Comparison of ENCODE assay signal across 2 cellular contexts in the genomic region with DNA sequence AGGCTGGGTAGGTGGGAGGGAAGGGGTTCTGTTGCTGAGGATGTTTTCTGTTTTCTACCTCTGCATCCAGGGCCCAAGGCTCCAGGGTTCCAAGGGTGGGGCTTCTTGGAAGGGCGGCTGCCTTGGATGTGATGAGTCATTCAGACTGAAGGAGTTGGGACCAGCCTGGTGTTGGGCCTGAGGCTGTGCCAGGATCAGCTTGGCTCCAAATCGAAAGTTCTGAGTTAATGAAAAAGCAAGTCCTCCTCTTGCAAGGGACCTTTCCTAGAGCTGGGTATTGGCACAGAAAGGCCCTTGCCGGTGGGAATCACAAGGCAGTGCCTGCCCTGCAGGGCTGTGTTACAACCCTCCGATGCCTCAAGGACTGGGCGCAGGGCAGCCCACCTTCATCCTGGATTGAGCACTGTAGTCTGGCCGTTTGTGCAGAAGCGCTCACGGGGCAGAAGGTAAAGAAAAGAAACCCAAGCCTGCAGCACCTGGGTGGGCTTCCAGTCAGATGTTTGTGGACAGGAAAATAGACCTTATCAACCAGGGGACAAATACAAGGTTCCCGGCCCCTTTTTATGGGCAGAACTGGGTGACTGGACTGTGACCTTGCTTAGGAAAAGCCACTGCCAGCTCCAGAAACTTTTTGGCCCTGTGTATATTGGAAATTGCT.
A peak's percentile ranks its signal among the peaks of the same experiment; 100 is the strongest.
TF ChIP-seq lines count a peak whose summit lies in the region.

No MANE protein-coding gene starts in this region.

TF ChIP-seq in Ishikawa, 13 proteins besides CTCF, POLR2A, EP300 and RAD21 (continued from another document):
- TF ChIP-seq NFIC (IDR thresholded peaks at IDR 0.05) = no peak; the same call in 1 of the 2 replicates
- TF ChIP-seq, protein P1, sequence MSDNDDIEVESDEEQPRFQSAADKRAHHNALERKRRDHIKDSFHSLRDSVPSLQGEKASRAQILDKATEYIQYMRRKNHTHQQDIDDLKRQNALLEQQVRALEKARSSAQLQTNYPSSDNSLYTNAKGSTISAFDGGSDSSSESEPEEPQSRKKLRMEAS (IDR thresholded peaks at IDR 0.05) = 0 out of 2 replicates have a peak, but pooled peaks have one; percentile 34

TF ChIP-seq in WTC11, 78 proteins besides CTCF, POLR2A, EP300 and RAD21 (continued from another document):
- TF ChIP-seq, protein P2, sequence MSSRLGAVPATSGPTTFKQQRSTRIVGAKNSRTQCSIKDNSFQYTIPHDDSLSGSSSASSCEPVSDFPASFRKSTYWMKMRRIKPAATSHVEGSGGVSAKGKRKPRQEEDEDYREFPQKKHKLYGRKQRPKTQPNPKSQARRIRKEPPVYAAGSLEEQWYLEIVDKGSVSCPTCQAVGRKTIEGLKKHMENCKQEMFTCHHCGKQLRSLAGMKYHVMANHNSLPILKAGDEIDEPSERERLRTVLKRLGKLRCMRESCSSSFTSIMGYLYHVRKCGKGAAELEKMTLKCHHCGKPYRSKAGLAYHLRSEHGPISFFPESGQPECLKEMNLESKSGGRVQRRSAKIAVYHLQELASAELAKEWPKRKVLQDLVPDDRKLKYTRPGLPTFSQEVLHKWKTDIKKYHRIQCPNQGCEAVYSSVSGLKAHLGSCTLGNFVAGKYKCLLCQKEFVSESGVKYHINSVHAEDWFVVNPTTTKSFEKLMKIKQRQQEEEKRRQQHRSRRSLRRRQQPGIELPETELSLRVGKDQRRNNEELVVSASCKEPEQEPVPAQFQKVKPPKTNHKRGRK (CRISPR knock-in tag; IDR thresholded peaks at IDR 0.05; ENCODE audit: borderline replicate concordance) = no peak
- TF ChIP-seq ZNF396 (CRISPR knock-in tag; IDR thresholded peaks at IDR 0.05; ENCODE audit: borderline replicate concordance) (no peak), HMGA2 (CRISPR knock-in tag; IDR thresholded peaks at IDR 0.05) (no peak)
